Comparison of ENCODE assay signal across 8 cellular contexts in genomic region chr2:218658671-218659257, GRCh38. TPM values are rescaled to one million over a fixed set of nuclear protein-coding genes. Genes with fewer than 3 reads are reported as not detected.
DNase-seq lines count a peak whose midpoint lies in the region; ATAC-seq and TF ChIP-seq lines count a peak whose summit lies in the region.

No MANE protein-coding gene starts in this region.

- H4K20me1 ChIP-seq in OCI-LY7 (ENCODE audit: insufficient read depth, low read length) = peaks cover 5% of the 10 kb centered on the region; the same call in 1 of the 2 replicates

- intact Hi-C loops in OCI-LY7 (cut with micrococcal nuclease; ENCODE audit: unreplicated experiment) = loop anchor here (1.0 to 5.0 kb wide), 4 partner anchors 13 to 189 kb away; partner anchors contain the start of genes CNOT9, TTLL4 and USP37
- intact Hi-C loops in activated naive CD4-positive, alpha-beta T cell treated with anti-CD3 and anti-CD28 coated beads for 36 hours (cut with micrococcal nuclease) = loop anchor here (1.0 to 5.0 kb wide), 12 partner anchors 13 to 730 kb away; partner anchors contain the start of genes AAMP, ARPC2, CNOT9 and PNKD
- intact Hi-C loops in gastrocnemius medialis (cut with DNase I; ENCODE audit: low total_unique reads) = loop anchor here (1.0 to 5.0 kb wide), 7 partner anchors 14 to 366 kb away; partner anchors contain the start of genes CNOT9, CTDSP1, PLCD4 and PRKAG3

- TF ChIP-seq POLR2A in gastrocnemius medialis (IDR thresholded peaks at IDR 0.05) = no peak

- POLR2A ChIA-PET in OCI-LY7 (lab: Charles Lee) = interaction anchor here (0.6 to 5.4 kb wide), 9 partner anchors 12 to 623 kb away, joined by 3 to 55 read pairs (median 3); partner anchors contain the start of genes RNF25 and STK36

- H3K4me1 ChIP-seq in OCI-LY7 (ENCODE audit: insufficient read depth, low read length, poor library complexity, severe bottlenecking) = peaks cover 17% of the 10 kb centered on the region
- peaks cover 46% of the 10 kb centered on the region in 2 donors for H3K4me1 ChIP-seq in gastrocnemius medialis

- TF ChIP-seq CTCF in OCI-LY7 (conservative IDR thresholded peaks at IDR 0.05; ENCODE audit: low read length) = peak; percentile 82
- peak; percentile 58 for TF ChIP-seq CTCF in glutamatergic neuron (IDR thresholded peaks at IDR 0.05; ENCODE audit: partially characterized antibody, unreplicated experiment)
- no peak for TF ChIP-seq CTCF in gastrocnemius medialis (IDR thresholded peaks at IDR 0.05 in 4 of 5, conservative IDR thresholded peaks at IDR 0.05 in 1 of 5)

- DNase-seq in COR-L47 (lab: John Stamatoyannopoulos, UW) = peak; percentile 70
- peak; percentile 43 for DNase-seq in GM19238 (ENCODE audit: insufficient read length, low spot score)
- DNase-seq in OCI-LY7 (ENCODE audit: low spot score) = peak; percentile 79
- peak; percentile 46 for DNase-seq in activated naive CD4-positive, alpha-beta T cell treated with anti-CD3 and anti-CD28 coated beads for 36 hours
- peak; percentile 58 for DNase-seq in glutamatergic neuron
- DNase-seq in gastrocnemius medialis = no peak
- no peak for DNase-seq in mucosa of gallbladder (ENCODE audit: low spot score)

- H3K79me2 ChIP-seq in OCI-LY7 (ENCODE audit: insufficient read depth, low read depth, low read length) = peaks cover 51% of the 10 kb centered on the region

- H3K27me3 Mint-ChIP-seq in activated naive CD4-positive, alpha-beta T cell treated with anti-CD3 and anti-CD28 coated beads for 36 hours (ENCODE audit: low read depth) = no peaks in the 10 kb centered on the region
- H3K27me3 Mint-ChIP-seq in glutamatergic neuron (ENCODE audit: unreplicated experiment) = peaks cover 11% of the 10 kb centered on the region

- peak overlapping the region; percentile 80 for H2AFZ ChIP-seq in OCI-LY7 (ENCODE audit: low read length)

- CTCF ChIA-PET in OCI-LY7 (lab: Charles Lee; ENCODE audit: unreplicated experiment) = interaction anchor here (0.5 to 2.1 kb wide), 7 partner anchors 10 to 502 kb away, joined by 3 to 16 read pairs (median 7); partner anchors contain the start of genes NHEJ1, RNF25 and STK36
- CTCF ChIA-PET in activated naive CD4-positive, alpha-beta T cell treated with anti-CD3 and anti-CD28 coated beads for 36 hours (lab: Charles Lee) = interaction anchor here (0.6 to 5.2 kb wide), 15 partner anchors 10 to 203 kb away, joined by 3 to 59 read pairs (median 4); partner anchors contain the start of genes RNF25 and STK36

- peak overlapping the region; percentile 55 for H3K27ac ChIP-seq in OCI-LY7 (ENCODE audit: low read depth, low read length, poor library complexity, severe bottlenecking)
- H3K27ac ChIP-seq in gastrocnemius medialis = peak overlapping the region; percentile 95 to 98 (median 97)

- peak overlapping the region; percentile 81 for H3K27ac Mint-ChIP-seq in activated naive CD4-positive, alpha-beta T cell treated with anti-CD3 and anti-CD28 coated beads for 36 hours
- H3K27ac Mint-ChIP-seq in glutamatergic neuron (ENCODE audit: unreplicated experiment) = peak overlapping the region; percentile 83

- no peaks in the 10 kb centered on the region for H3K9me3 Mint-ChIP-seq in activated naive CD4-positive, alpha-beta T cell treated with anti-CD3 and anti-CD28 coated beads for 36 hours
- H3K9me3 Mint-ChIP-seq in glutamatergic neuron (ENCODE audit: unreplicated experiment) = peaks cover 7% of the 10 kb centered on the region

- BruUV-seq in OCI-LY7 (replicated peaks; lab: Mats Ljungman, UMichigan) = TSS peak; percentile 78

- H3K27me3 ChIP-seq in gastrocnemius medialis = no peaks in the 10 kb centered on the region

- H3K4me1 Mint-ChIP-seq in activated naive CD4-positive, alpha-beta T cell treated with anti-CD3 and anti-CD28 coated beads for 36 hours (ENCODE audit: low read depth) = peaks cover 40% of the 10 kb centered on the region
- peaks cover 6% of the 10 kb centered on the region for H3K4me1 Mint-ChIP-seq in glutamatergic neuron (ENCODE audit: low read depth, unreplicated experiment)

- peaks cover 37% of the 10 kb centered on the region for H3K36me3 Mint-ChIP-seq in activated naive CD4-positive, alpha-beta T cell treated with anti-CD3 and anti-CD28 coated beads for 36 hours (ENCODE audit: low read depth)
- no peaks in the 10 kb centered on the region for H3K36me3 Mint-ChIP-seq in glutamatergic neuron (ENCODE audit: unreplicated experiment)

- peak overlapping the region; percentile 90 for H3K4me3 Mint-ChIP-seq in activated naive CD4-positive, alpha-beta T cell treated with anti-CD3 and anti-CD28 coated beads for 36 hours
- peak overlapping the region; percentile 100 for H3K4me3 Mint-ChIP-seq in glutamatergic neuron (ENCODE audit: unreplicated experiment)

- H3K9me3 ChIP-seq in OCI-LY7 (ENCODE audit: low read length) = no peaks in the 10 kb centered on the region
- no peaks in the 10 kb centered on the region for H3K9me3 ChIP-seq in gastrocnemius medialis

- H3K9me2 ChIP-seq in OCI-LY7 (ENCODE audit: insufficient read depth, low read length) = no peaks in the 10 kb centered on the region

- H3K36me3 ChIP-seq in OCI-LY7 (ENCODE audit: insufficient read depth, low read length) (peaks cover 77% of the 10 kb centered on the region), gastrocnemius medialis (peaks cover 0 to 47% of the 10 kb centered on the region in 2 donors)

- in situ Hi-C loops in gastrocnemius medialis (cut with MboI; ENCODE audit: low sequenced_read_pairs in 4 of 4) = loop anchor here in 3 of 4 donors (25.0 kb wide), 3 partner anchors 246 to 729 kb away; partner anchors contain the start of genes TMBIM1 (in 3 of the 3), VIL1 (in 2 of the 3) and DNPEP (in 1 of the 3)

- peak; percentile 45 for ATAC-seq in HG03354 (IDR thresholded peaks at IDR 0.05; ENCODE audit: poor library complexity, severe bottlenecking, unreplicated experiment)
- ATAC-seq in gastrocnemius medialis = no peak

- H3K4me3 ChIP-seq in OCI-LY7 (ENCODE audit: low read depth, low read length, poor library complexity, severe bottlenecking) = peak overlapping the region; percentile 87
- peak overlapping the region; percentile 76 to 93 (median 84) for H3K4me3 ChIP-seq in gastrocnemius medialis

- peak overlapping the region; percentile 81 for H3K4me2 ChIP-seq in OCI-LY7 (ENCODE audit: low read length)

RNA-seq across cellular contexts. Expression of gene ZNF142, which starts 0.7 kb away (rescaled TPM):
- total RNA-seq in OCI-LY7 (2014; rRNA removed; shearing (Covaris generic)) = 29.9 and 37.6 TPM in 2 replicates
- total RNA-seq in OCI-LY7 (2022) (61.3 and 62.5 TPM in 2 replicates), glutamatergic neuron (ENCODE audit: unreplicated experiment) (46.7 TPM), gastrocnemius medialis (10 to 100 TPM; 13.2 to 46.6 (median 34.0) TPM), mucosa of gallbladder (32.8 TPM)
- 10 to 100 TPM; 28.0 to 28.4 TPM for total RNA-seq in activated naive CD4-positive, alpha-beta T cell treated with anti-CD3 and anti-CD28 coated beads for 36 hours

RNA-seq across cellular contexts. Expression of gene BCS1L, which starts 0.7 kb away (rescaled TPM):
- 48.0 and 57.3 TPM in 2 replicates for total RNA-seq in OCI-LY7 (2014; rRNA removed; shearing (Covaris generic))
- total RNA-seq in OCI-LY7 (2022) (54.9 and 60.8 TPM in 2 replicates), glutamatergic neuron (ENCODE audit: unreplicated experiment) (59.8 TPM), gastrocnemius medialis (10 to 100 TPM; 19.6 to 46.9 (median 22.4) TPM), mucosa of gallbladder (36.4 TPM)
- 10 to 100 TPM; 61.3 to 63.6 TPM for total RNA-seq in activated naive CD4-positive, alpha-beta T cell treated with anti-CD3 and anti-CD28 coated beads for 36 hours

RNA-seq across cellular contexts. Expression of gene RNF25, which starts 13.0 kb away (rescaled TPM):
- total RNA-seq in OCI-LY7 (2014; rRNA removed; shearing (Covaris generic)) = 25.5 and 25.8 TPM in 2 replicates
- total RNA-seq in OCI-LY7 (2022) (24.0 and 25.7 TPM in 2 replicates), glutamatergic neuron (ENCODE audit: unreplicated experiment) (34.6 TPM), gastrocnemius medialis (10 to 100 TPM; 11.7 to 39.1 (median 26.1) TPM), mucosa of gallbladder (28.1 TPM)
- 10 to 100 TPM in 1 of 2 experiments, 1 to 10 TPM in 1; 9.6 to 10.4 TPM for total RNA-seq in activated naive CD4-positive, alpha-beta T cell treated with anti-CD3 and anti-CD28 coated beads for 36 hours

RNA-seq across cellular contexts. Expression of gene STK36, which starts 13.1 kb away (rescaled TPM):
- total RNA-seq in OCI-LY7 (2014; rRNA removed; shearing (Covaris generic)) = 9.7 and 13.4 TPM in 2 replicates
- 21.1 and 25.4 TPM in 2 replicates for total RNA-seq in OCI-LY7 (2022)
- total RNA-seq in activated naive CD4-positive, alpha-beta T cell treated with anti-CD3 and anti-CD28 coated beads for 36 hours = 10 to 100 TPM; 14.7 to 15.1 TPM
- 101 TPM for total RNA-seq in glutamatergic neuron (ENCODE audit: unreplicated experiment)
- total RNA-seq in gastrocnemius medialis = 10 to 100 TPM in 1 of 4 donors, 1 to 10 TPM in 3; 3.0 to 16.3 (median 7.6) TPM
- 71.1 TPM for total RNA-seq in mucosa of gallbladder

RNA-seq across cellular contexts. Expression of gene PLCD4, which starts 51.1 kb away (rescaled TPM):
- total RNA-seq in OCI-LY7 (2014; rRNA removed; shearing (Covaris generic)) = 0.25 and 1.2 TPM in 2 replicates
- total RNA-seq in OCI-LY7 (2022) (0.48 TPM in 1 of 2 replicates, not detected in the other), glutamatergic neuron (ENCODE audit: unreplicated experiment) (1.9 TPM), gastrocnemius medialis (10 to 100 TPM; 21.6 to 60.9 (median 43.7) TPM), mucosa of gallbladder (0.49 TPM)
- under 1 TPM; 0.19 to 0.49 TPM for total RNA-seq in activated naive CD4-positive, alpha-beta T cell treated with anti-CD3 and anti-CD28 coated beads for 36 hours

Comparison
In these comparisons a context has a peak if more than half of its experiments do, and no peak if none do; other contexts are left out.
1. DNase-seq: peak in COR-L47 (single experiment), GM19238 (single experiment), OCI-LY7 (single experiment), activated naive CD4-positive, alpha-beta T cell treated with anti-CD3 and anti-CD28 coated beads for 36 hours (single experiment) and glutamatergic neuron (single experiment); none in gastrocnemius medialis (0 of 2) and mucosa of gallbladder (single experiment).
2. CTCF ChIP-seq: peak in OCI-LY7 (single experiment) and glutamatergic neuron (single experiment); none in gastrocnemius medialis (0 of 5).